In the genomic region with DNA sequence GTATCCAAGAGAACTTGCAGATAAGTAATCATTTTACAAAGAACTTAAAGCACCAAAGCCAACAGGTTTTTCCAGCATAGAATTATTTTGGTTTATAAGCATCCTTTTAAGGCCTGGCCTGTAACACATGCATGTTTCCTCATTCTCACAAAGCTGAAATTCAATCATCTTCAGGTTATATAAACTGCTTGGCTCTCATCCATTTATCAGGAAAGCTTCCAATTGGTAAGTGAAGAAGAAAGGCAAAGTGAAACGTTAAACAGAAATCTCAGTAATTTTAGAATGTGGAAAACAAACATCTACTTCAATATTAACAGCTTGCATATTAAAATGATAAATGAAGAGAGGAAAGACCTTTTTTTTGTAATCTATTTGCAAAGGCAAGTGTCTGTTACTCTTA, we compare ENCODE assay signal across 8 cellular contexts. TPM values are rescaled to one million over a fixed set of nuclear protein-coding genes. Genes with fewer than 3 reads are reported as not detected.
A peak's percentile ranks its signal among the peaks of the same experiment; 100 is the strongest.
DNase-seq lines count a peak whose midpoint lies in the region; ATAC-seq and TF ChIP-seq lines count a peak whose summit lies in the region.

No MANE protein-coding gene starts in this region.

- H3K9me3 Mint-ChIP-seq in CD14-positive monocyte (no peaks in the 10 kb centered on the region), nephron (no peaks in the 10 kb centered on the region)

- H3K4me3 ChIP-seq in LNCaP clone FGC (ENCODE audit: low read depth, low read length), result peak overlapping the region; percentile 98

- H3K4me1 Mint-ChIP-seq in CD14-positive monocyte (peaks cover 55% of the 10 kb centered on the region), nephron (peaks cover 33% of the 10 kb centered on the region)

- peaks cover 20 to 28% of the 10 kb centered on the region in 2 donors for H3K36me3 Mint-ChIP-seq in CD14-positive monocyte
- H3K36me3 Mint-ChIP-seq in nephron (ENCODE audit: low read depth), result peaks cover 10% of the 10 kb centered on the region

- intact Hi-C loops in CD14-positive monocyte (cut with micrococcal nuclease), result loop anchor here (2.0 to 10.0 kb wide), 5 partner anchors 58 to 220 kb away; a partner anchor contains a TSS

- H3K4me3 Mint-ChIP-seq in CD14-positive monocyte (peak overlapping the region; percentile 99), nephron (peak overlapping the region; percentile 87 to 100 (median 88))

- no peak for DNase-seq in CD14-positive monocyte (ENCODE audit: low spot score)
- DNase-seq in LNCaP clone FGC (ENCODE audit: low read depth), result no peak
- DNase-seq in cerebellum (ENCODE audit: low spot score), result peak; percentile 30
- no peak for DNase-seq in iPS-NIHi7 (ENCODE audit: extremely low spot score)
- DNase-seq in NCI-H82 (lab: John Stamatoyannopoulos, UW), result no peak

- H3K27me3 Mint-ChIP-seq in CD14-positive monocyte (ENCODE audit: low read depth in 3 of 3), result peaks cover 0 to 2% (median 0%) of the 10 kb centered on the region in 3 donors
- no peaks in the 10 kb centered on the region for H3K27me3 Mint-ChIP-seq in nephron (ENCODE audit: low read depth)

- TF ChIP-seq CTCF in CD14-positive monocyte (IDR thresholded peaks at IDR 0.05) (no peak), LNCaP clone FGC (IDR thresholded peaks at IDR 0.05; ENCODE audit: control insufficient read depth, extremely low read depth, insufficient read depth) (no peak), nephron (IDR thresholded peaks at IDR 0.05; ENCODE audit: unreplicated experiment in 3 of 3) (no peak)

- ATAC-seq in GM21381 (IDR thresholded peaks at IDR 0.05; ENCODE audit: unreplicated experiment), result no peak
- ATAC-seq in HG02981 (IDR thresholded peaks at IDR 0.05; ENCODE audit: unreplicated experiment), result no peak

- H3K27ac Mint-ChIP-seq in CD14-positive monocyte (peak overlapping the region; percentile 6 to 98 (median 62)), nephron (peak overlapping the region; percentile 20 to 95 (median 49))

RNA-seq across cellular contexts. Expression of a gene that starts 1.6 kb away (rescaled TPM):
- polyA plus RNA-seq in CD14-positive monocyte, result 100 to 1,000 TPM; 220 to 226 TPM
- total RNA-seq in cerebellum, result 73.7 TPM

RNA-seq across cellular contexts. Expression of a gene that starts 1.9 kb away (rescaled TPM):
- 10 to 100 TPM; 48.5 to 50.8 TPM for polyA plus RNA-seq in CD14-positive monocyte
- 124 TPM for total RNA-seq in cerebellum

RNA-seq across cellular contexts. Expression of a gene that starts 58.4 kb away (rescaled TPM):
- polyA plus RNA-seq in CD14-positive monocyte, result 100 to 1,000 TPM; 492 to 549 TPM
- 77.0 TPM for total RNA-seq in cerebellum
